7 cellular contexts compared by ENCODE assay signal in genomic region chr11:11776714-11777113, GRCh38.
"Had no signal": no experiment of that assay in that cellular context is flagged by ENCODE, and none has a peak within 500 bp of the region (broad histone marks: within the 10 kb centered on the region; RNA-seq: fewer than 3 reads in every experiment).

No MANE protein-coding gene starts in this region.

- DNase-seq: IMR-90, KBM-7, KG1 had no signal

- ATAC-seq: HepG2, K562 had no signal

- H3K4me1 Mint-ChIP-seq: IgD-negative memory B cell had no signal

- H3K4me3 Mint-ChIP-seq: IgD-negative memory B cell had no signal

- H3K36me3 Mint-ChIP-seq: IgD-negative memory B cell had no signal

- H3K27ac Mint-ChIP-seq: IgD-negative memory B cell had no signal

- H3K27ac ChIP-seq: HL-60 had no signal

- H3K9me3 Mint-ChIP-seq: IgD-negative memory B cell had no signal

- H3K4me3 ChIP-seq: K562 had no signal
